In the genomic region with DNA sequence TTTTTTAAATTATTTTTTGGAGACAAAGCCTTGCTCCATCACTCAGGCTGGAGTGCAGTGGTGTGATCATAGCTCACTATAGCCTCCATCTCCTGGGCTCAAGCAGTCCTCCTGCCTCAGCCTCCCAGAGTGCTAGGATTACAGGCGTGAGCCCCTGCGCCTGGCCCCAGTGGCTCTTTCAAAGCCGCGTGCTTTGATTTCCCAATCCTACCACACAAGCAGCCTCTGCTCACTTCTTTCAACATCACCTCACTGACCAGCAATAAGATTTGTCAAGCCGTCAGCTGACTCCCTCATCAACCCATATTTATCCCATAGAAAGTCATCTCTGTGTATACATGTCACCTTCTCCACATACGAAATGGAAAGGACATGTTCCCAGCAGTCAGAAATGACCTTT, we compare ENCODE assay signal across 28 cellular contexts.
"Had no signal": no experiment of that assay in that cellular context is flagged by ENCODE, and none has a peak within 500 bp of the region (broad histone marks: within the 10 kb centered on the region; RNA-seq: fewer than 3 reads in every experiment).

No MANE protein-coding gene starts in this region.

- H3K4me1 ChIP-seq: esophagus squamous epithelium, parathyroid adenoma, suprapubic skin had no signal

- H3K4me1 Mint-ChIP-seq: endodermal cell; immature natural killer cell; neural crest cell; stimulated activated naive CD8-positive, alpha-beta T cell treated with anti-CD3 and anti-CD28 coated beads, Interleukin-15, amount 100 ng/mL, for 72 hours had no signal

- ATAC-seq: heart right ventricle; left colon; left ventricle myocardium superior; sciatic nerve; stimulated activated naive CD8-positive, alpha-beta T cell treated with anti-CD3 and anti-CD28 coated beads, Interleukin-15, amount 100 ng/mL, for 72 hours had no signal

- DNase-seq: effector CD8-positive, alpha-beta T cell; endodermal cell; esophagus squamous epithelium; foreskin melanocyte; glutamatergic neuron; heart right ventricle; hippocampal formation; immature natural killer cell; islet precursor cell; kidney glomerular epithelial cell; left colon; left ventricle myocardium superior; stimulated activated CD4-positive, alpha-beta T cell treated with anti-CD3 and anti-CD28 coated beads, Interleukin-12 subunit alpha, Interleukin-12 subunit beta, amount 100 ng/mL, for 4 hours; stimulated activated CD4-positive, alpha-beta T cell treated with anti-CD3 and anti-CD28 coated beads, Interleukin-1b, Interleukin-23, amount 100 ng/mL, for 48 hours; stimulated activated CD4-positive, alpha-beta T cell treated with anti-CD3 and anti-CD28 coated beads, Interleukin-4, amount 100 ng/mL, for 1 hour; stimulated activated CD8-positive, alpha-beta memory T cell treated with anti-CD3 and anti-CD28 coated beads, Interleukin-4, amount 100 ng/mL, for 48 hours; stimulated activated naive CD4-positive, alpha-beta T cell; stimulated activated naive CD8-positive, alpha-beta T cell treated with anti-CD3 and anti-CD28 coated beads, Interleukin-15, amount 100 ng/mL, for 72 hours; trophoblast cell had no signal

- H3K27me3 ChIP-seq: esophagus squamous epithelium, heart right ventricle, suprapubic skin had no signal

- H3K27me3 Mint-ChIP-seq: memory B cell; natural killer cell treated with Interleukin-12 subunit alpha and Interleukin-12 subunit beta and Interleukin-15 and Interleukin-18, amount 100 ng/mL, for 72 hours; progenitor cell of endocrine pancreas; stimulated activated naive CD8-positive, alpha-beta T cell treated with anti-CD3 and anti-CD28 coated beads, Interleukin-15, amount 100 ng/mL, for 72 hours had no signal

- H3K27ac ChIP-seq: esophagus squamous epithelium, parathyroid adenoma, suprapubic skin had no signal

- H3K4me3 Mint-ChIP-seq: endodermal cell; immature natural killer cell; memory B cell; natural killer cell treated with Interleukin-12 subunit alpha and Interleukin-12 subunit beta and Interleukin-15 and Interleukin-18, amount 100 ng/mL, for 72 hours; neural crest cell; stimulated activated naive CD8-positive, alpha-beta T cell treated with anti-CD3 and anti-CD28 coated beads, Interleukin-15, amount 100 ng/mL, for 72 hours had no signal

- H3K27ac Mint-ChIP-seq: endodermal cell; immature natural killer cell; natural killer cell treated with Interleukin-12 subunit alpha and Interleukin-12 subunit beta and Interleukin-15 and Interleukin-18, amount 100 ng/mL, for 72 hours; progenitor cell of endocrine pancreas; stimulated activated naive CD8-positive, alpha-beta T cell treated with anti-CD3 and anti-CD28 coated beads, Interleukin-15, amount 100 ng/mL, for 72 hours had no signal

- H3K9me3 ChIP-seq: esophagus squamous epithelium, heart right ventricle, suprapubic skin had no signal

- H3K4me3 ChIP-seq: esophagus squamous epithelium, heart right ventricle, lung, smooth muscle cell, suprapubic skin had no signal
